Comparison of ENCODE assay signal across 1 cellular context in genomic region chr2:26749787-26750420, GRCh38.
TF ChIP-seq lines count a peak whose summit lies in the region.
"Not testable (repeated sequence)": the region's sequence is repeated elsewhere in the genome, so short reads cannot be mapped to it uniquely, and the experiment has no call there.

No MANE protein-coding gene starts in this region.

TF ChIP-seq in K562, 482 proteins besides CTCF, POLR2A, EP300 and RAD21 (continued from another document):
- TF ChIP-seq TAL1 (IDR thresholded peaks at IDR 0.05), result peak; percentile 73
- peak; percentile 36; the same call in 1 of the 2 replicates for TF ChIP-seq NFIX (CRISPR knock-in tag; IDR thresholded peaks at IDR 0.05; ENCODE audit: low read depth)
- peak; percentile 97 for TF ChIP-seq CREB3 (tag; conservative IDR thresholded peaks at IDR 0.05; ENCODE audit: low read depth)
- not testable (repeated sequence) for TF ChIP-seq ZNF740 (CRISPR knock-in tag; IDR thresholded peaks at IDR 0.05)
- TF ChIP-seq ZNF740 (tag; IDR thresholded peaks at IDR 0.05), result peak in 1 of 2 experiments; percentile 95; a peak in 2 of 4 replicates
- peak; percentile 94 for TF ChIP-seq PTRF (tag; IDR thresholded peaks at IDR 0.05)
- TF ChIP-seq HINFP (tag; conservative IDR thresholded peaks at IDR 0.05; ENCODE audit: low read depth), result peak; percentile 85
- peak; percentile 66; the same call in 1 of the 2 replicates for TF ChIP-seq MTF1 (CRISPR knock-in tag; IDR thresholded peaks at IDR 0.05; ENCODE audit: borderline replicate concordance)
- TF ChIP-seq SMARCC2 (IDR thresholded peaks at IDR 0.05; ENCODE audit: low read depth), result peak; percentile 60; the same call in 1 of the 2 replicates
- peak; percentile 78 for TF ChIP-seq STAT5B (CRISPR knock-in tag; IDR thresholded peaks at IDR 0.05)
- TF ChIP-seq TFE3 (CRISPR knock-in tag; IDR thresholded peaks at IDR 0.05), result peak; percentile 51
- peak; percentile 96 for TF ChIP-seq ZNF197 (CRISPR knock-in tag; IDR thresholded peaks at IDR 0.05; ENCODE audit: low read depth)
- peak in 1 of 3 experiments; percentile 77; a peak in 2 of 6 replicates for TF ChIP-seq ZBTB11 (CRISPR knock-in tag; IDR thresholded peaks at IDR 0.05)
- TF ChIP-seq MECOM (CRISPR knock-in tag; IDR thresholded peaks at IDR 0.05), result peak; percentile 96
- TF ChIP-seq ZNF398 (CRISPR knock-in tag; IDR thresholded peaks at IDR 0.05), result peak; percentile 82
- TF ChIP-seq REST (CRISPR knock-in tag; IDR thresholded peaks at IDR 0.05; ENCODE audit: low read depth), result 0 out of 2 replicates have a peak, but pooled peaks have one; percentile 42
- TF ChIP-seq ID3 (CRISPR knock-in tag; IDR thresholded peaks at IDR 0.05), result peak; percentile 83; the same call in 1 of the 2 replicates
- TF ChIP-seq ID3 (tag; IDR thresholded peaks at IDR 0.05), result peak; percentile 98
- TF ChIP-seq VEZF1 (CRISPR knock-in tag; IDR thresholded peaks at IDR 0.05), result peak; percentile 26; the same call in 1 of the 2 replicates
- peak; percentile 82 for TF ChIP-seq ZNF23 (CRISPR knock-in tag; IDR thresholded peaks at IDR 0.05)
